ENCODE assay signal across 4 cellular contexts in genomic region chr11:20399498-20399897, GRCh38.
"Had no signal": no experiment of that assay in that cellular context is flagged by ENCODE, and none has a peak within 500 bp of the region (broad histone marks: within the 10 kb centered on the region; RNA-seq: fewer than 3 reads in every experiment).

No MANE protein-coding gene starts in this region.

- H3K4me1 Mint-ChIP-seq: GM23338, H9 had no signal

- H3K4me3 ChIP-seq: GM23338 had no signal

- ATAC-seq: GM23338 had no signal

- H3K27ac Mint-ChIP-seq: GM23338, H9, IgD-negative memory B cell had no signal

- DNase-seq: H9, HCEC 1CT had no signal

- H3K27me3 Mint-ChIP-seq: IgD-negative memory B cell had no signal

- H2AFZ ChIP-seq: GM23338 had no signal

- H3K9me3 Mint-ChIP-seq: GM23338, H9, IgD-negative memory B cell had no signal

- H3K4me3 Mint-ChIP-seq: GM23338, H9, IgD-negative memory B cell had no signal

- H3K4me2 ChIP-seq: GM23338 had no signal
